8 cellular contexts compared by ENCODE assay signal in genomic region chr1:25022361-25023189, GRCh38.
DNase-seq lines count a peak whose midpoint lies in the region; ATAC-seq and FAIRE-seq lines count a peak whose summit lies in the region.

No MANE protein-coding gene starts in this region.

- H3K9me3 ChIP-seq in esophagus (ENCODE audit: control insufficient read depth in 2 of 2, insufficient read depth in 1 of 2, low read depth in 1 of 2, low read length in 1 of 2) = no peaks in the 10 kb centered on the region

- H3K4me1 Mint-ChIP-seq in naive thymus-derived CD8-positive, alpha-beta T cell = peaks cover 41 to 93% (median 88%) of the 10 kb centered on the region in 4 donors
- H3K4me1 Mint-ChIP-seq in stimulated activated naive CD8-positive, alpha-beta T cell treated with anti-CD3 and anti-CD28 coated beads, Interleukin-15, Interleukin-2, amounts not matched to agents 100 ng/mL and 50 ng/mL, for 24 hours (ENCODE audit: low read depth) = peaks cover 81% of the 10 kb centered on the region

- no peaks in the 10 kb centered on the region for H3K27me3 ChIP-seq in esophagus (ENCODE audit: control insufficient read depth in 1 of 2, insufficient read depth in 2 of 2, low read length in 2 of 2)

- peaks cover 0 to 2% of the 10 kb centered on the region in 2 donors for H3K4me1 ChIP-seq in esophagus (ENCODE audit: control insufficient read depth in 2 of 2, insufficient read depth in 2 of 2, low read length in 1 of 2)

- peak overlapping the region; percentile 70 to 81 for H3K27ac ChIP-seq in esophagus (ENCODE audit: low read depth in 2 of 2, low read length in 1 of 2)

- H3K4me3 Mint-ChIP-seq in naive thymus-derived CD8-positive, alpha-beta T cell = peak overlapping the region; percentile 64 to 88 (median 80)
- peak overlapping the region; percentile 78 for H3K4me3 Mint-ChIP-seq in stimulated activated naive CD8-positive, alpha-beta T cell treated with anti-CD3 and anti-CD28 coated beads, Interleukin-15, Interleukin-2, amounts not matched to agents 100 ng/mL and 50 ng/mL, for 24 hours

- WGBS in esophagus, 2 donors = 25 to 26% methylated on average over 17 to 20 of the region's 20 CpGs

- H3K4me3 ChIP-seq in esophagus (ENCODE audit: low read depth in 1 of 2, low read length in 2 of 2) = no peak overlapping the region

- H3K36me3 ChIP-seq in esophagus (ENCODE audit: control insufficient read depth in 2 of 2, insufficient read depth in 2 of 2, low read length in 1 of 2) = no peaks in the 10 kb centered on the region

- no peaks in the 10 kb centered on the region for H3K9me3 Mint-ChIP-seq in naive thymus-derived CD8-positive, alpha-beta T cell
- H3K9me3 Mint-ChIP-seq in stimulated activated naive CD8-positive, alpha-beta T cell treated with anti-CD3 and anti-CD28 coated beads, Interleukin-15, Interleukin-2, amounts not matched to agents 100 ng/mL and 50 ng/mL, for 24 hours = no peaks in the 10 kb centered on the region

- POLR2A ChIA-PET in naive thymus-derived CD8-positive, alpha-beta T cell (lab: Charles Lee) = interaction anchor here (0.6 to 10.6 kb wide), 25 partner anchors 9 to 112 kb away, joined by 3 to 139 read pairs (median 7); partner anchors contain the start of gene RUNX3

- H3K27me3 Mint-ChIP-seq in naive thymus-derived CD8-positive, alpha-beta T cell = no peaks in the 10 kb centered on the region
- no peaks in the 10 kb centered on the region for H3K27me3 Mint-ChIP-seq in stimulated activated naive CD8-positive, alpha-beta T cell treated with anti-CD3 and anti-CD28 coated beads, Interleukin-15, Interleukin-2, amounts not matched to agents 100 ng/mL and 50 ng/mL, for 24 hours

- H3K36me3 Mint-ChIP-seq in naive thymus-derived CD8-positive, alpha-beta T cell = no peaks in the 10 kb centered on the region
- H3K36me3 Mint-ChIP-seq in stimulated activated naive CD8-positive, alpha-beta T cell treated with anti-CD3 and anti-CD28 coated beads, Interleukin-15, Interleukin-2, amounts not matched to agents 100 ng/mL and 50 ng/mL, for 24 hours (ENCODE audit: low read depth) = no peaks in the 10 kb centered on the region

- peak; percentile 79 for DNase-seq in GM18507 (ENCODE audit: extremely low spot score, insufficient read length, low read depth)
- peak; percentile 80 to 93 for DNase-seq in NOMO-1 (lab: John Stamatoyannopoulos, UW; ENCODE audit: unreplicated experiment in 2 of 2)
- peak; percentile 83 for DNase-seq in activated CD8-positive, alpha-beta memory T cell treated with anti-CD3 and anti-CD28 coated beads, Interleukin-2, amount 50 U/mL, for 24 hours (ENCODE audit: extremely low read depth)
- peak; percentile 86 to 99 (median 96) for DNase-seq in naive thymus-derived CD8-positive, alpha-beta T cell
- DNase-seq in cerebellum (ENCODE audit: low spot score) = no peak

- peak; percentile 63 for ATAC-seq in HG02763 (IDR thresholded peaks at IDR 0.05; ENCODE audit: unreplicated experiment)
- peak; percentile 79 to 90 for ATAC-seq in naive thymus-derived CD8-positive, alpha-beta T cell

- FAIRE-seq in GM18507 (lab: Jason Lieb, UNC) = peak; percentile 100

- peak overlapping the region; percentile 95 to 99 (median 97) for H3K27ac Mint-ChIP-seq in naive thymus-derived CD8-positive, alpha-beta T cell
- H3K27ac Mint-ChIP-seq in stimulated activated naive CD8-positive, alpha-beta T cell treated with anti-CD3 and anti-CD28 coated beads, Interleukin-15, Interleukin-2, amounts not matched to agents 100 ng/mL and 50 ng/mL, for 24 hours = peak overlapping the region; percentile 98
